1 cellular context compared by ENCODE assay signal in genomic region chr2:19769513-19769912, GRCh38.
TF ChIP-seq lines count a peak whose summit lies in the region.

No MANE protein-coding gene starts in this region.

TF ChIP-seq in K562, 482 proteins besides CTCF, POLR2A, EP300 and RAD21 (continued from another document):
- TF ChIP-seq MYC (IDR thresholded peaks at IDR 0.05; ENCODE audit: low read depth, low read length) (no peak), MYC (CRISPR knock-in tag; IDR thresholded peaks at IDR 0.05; ENCODE audit: borderline replicate concordance, low read depth) (no peak)
